Comparison of ENCODE assay signal across 18 cellular contexts in genomic region chr10:121240556-121240955, GRCh38.
"Had no signal": no experiment of that assay in that cellular context is flagged by ENCODE, and none has a peak within 500 bp of the region (broad histone marks: within the 10 kb centered on the region; RNA-seq: fewer than 3 reads in every experiment).

No MANE protein-coding gene starts in this region.

- H3K27me3 ChIP-seq: gastrocnemius medialis had no signal

- H3K36me3 ChIP-seq: gastrocnemius medialis, heart right ventricle had no signal

- H3K9me3 ChIP-seq: gastrocnemius medialis had no signal

- ATAC-seq: activated naive CD8-positive, alpha-beta T cell treated with anti-CD3 and anti-CD28 coated beads, Interleukin-2, amount 50 U/mL, for 24 hours; activated T-helper 17 cell treated with anti-CD3 and anti-CD28 coated beads, Interleukin-2, amount 50 U/mL, for 72 hours; gastrocnemius medialis; naive thymus-derived CD8-positive, alpha-beta T cell; stimulated activated naive B cell treated with anti-CD40 and anti-IgM and Interleukin-4, amounts not matched to agents 10 μg/mL and 1 μg/mL and 100 μg/mL, for 72 hours had no signal

- DNase-seq: activated CD4-positive, alpha-beta T cell treated with anti-CD3 and anti-CD28 coated beads for 1 hour; activated CD4-positive, alpha-beta T cell treated with anti-CD3 and anti-CD28 coated beads, Interleukin-2, amount 50 U/mL, for 4 hours; activated naive CD4-positive, alpha-beta T cell treated with Interleukin-2 at 50 U/mL for 16 hours; activated naive CD8-positive, alpha-beta T cell treated with anti-CD3 and anti-CD28 coated beads, Interleukin-2, amount 50 U/mL, for 24 hours; activated T-cell treated with anti-CD3 and anti-CD28 coated beads for 4 hours; aorta; endodermal cell; gastrocnemius medialis; heart right ventricle; midbrain; naive thymus-derived CD8-positive, alpha-beta T cell; posterior cingulate gyrus; stimulated activated CD4-positive, alpha-beta T cell treated with anti-CD3 and anti-CD28 coated beads, Interleukin-2, amount 100 ng/mL, for 48 hours; stimulated activated naive B cell treated with anti-CD40 and anti-IgM and Interleukin-4, amounts not matched to agents 10 μg/mL and 1 μg/mL and 100 μg/mL, for 72 hours; T-helper 1 cell; trophoblast cell had no signal

- H3K27ac ChIP-seq: gastrocnemius medialis, heart right ventricle, VCaP had no signal

- H3K4me3 ChIP-seq: gastrocnemius medialis, heart right ventricle had no signal

- H3K4me1 ChIP-seq: gastrocnemius medialis, heart right ventricle had no signal
